12 cellular contexts compared by ENCODE assay signal in genomic region chr1:158329807-158330206, GRCh38. TPM values are rescaled to one million over a fixed set of nuclear protein-coding genes. Genes with fewer than 3 reads are reported as not detected.
A peak's percentile ranks its signal among the peaks of the same experiment; 100 is the strongest.
DNase-seq lines count a peak whose midpoint lies in the region; ATAC-seq and TF ChIP-seq lines count a peak whose summit lies in the region.
"Had no signal": no experiment of that assay in that cellular context is flagged by ENCODE, and none has a peak within 500 bp of the region (broad histone marks: within the 10 kb centered on the region; RNA-seq: fewer than 3 reads in every experiment).

No MANE protein-coding gene starts in this region.

- H3F3A ChIP-seq in SU-DHL-6 (ENCODE audit: insufficient read depth), result no peaks in the 10 kb centered on the region

- intact Hi-C loops in left lung (cut with DNase I), result no loop called here

- no peak overlapping the region for H3K4me2 ChIP-seq in SU-DHL-6 (ENCODE audit: low read depth, low read length, poor library complexity, severe bottlenecking)

- peaks cover 9 to 16% (median 12%) of the 10 kb centered on the region in 3 donors for H3K4me1 Mint-ChIP-seq in CD8-positive, alpha-beta memory T cell

- H2AFZ ChIP-seq in SU-DHL-6 (ENCODE audit: low read depth, low read length, severe bottlenecking), result no peak overlapping the region

- peaks cover 0 to 4% of the 10 kb centered on the region in 2 donors for H3K4me1 ChIP-seq in left lung
- no peaks in the 10 kb centered on the region for H3K4me1 ChIP-seq in CD8-positive, alpha-beta memory T cell (ENCODE audit: insufficient read depth, low read length)

- H3K27ac ChIP-seq in SU-DHL-6 (ENCODE audit: low read depth, low read length), result no peak overlapping the region
- H3K27ac ChIP-seq in left lung, result no peak overlapping the region
- H3K27ac ChIP-seq in CD8-positive, alpha-beta memory T cell (ENCODE audit: low read depth, low read length), result no peak overlapping the region

- no peaks in the 10 kb centered on the region for H3K9me3 Mint-ChIP-seq in CD8-positive, alpha-beta memory T cell
- H3K9me3 Mint-ChIP-seq: T-helper 1 cell treated with Interleukin-12 subunit alpha and Interleukin-12 subunit beta and Interleukin-4 antibody, amounts not matched to agents 30 μg/mL and 1 μg/mL, for 36 hours had no signal

- peaks cover 2 to 26% of the 10 kb centered on the region in 2 donors for H3K27me3 Mint-ChIP-seq in CD8-positive, alpha-beta memory T cell

- no peaks in the 10 kb centered on the region for H3K9me2 ChIP-seq in SU-DHL-6 (replicated peaks; ENCODE audit: insufficient read depth, low read length)

- POLR2A ChIA-PET in CD8-positive, alpha-beta memory T cell (lab: Charles Lee), result no interaction called here

- H3K4me3 Mint-ChIP-seq in CD8-positive, alpha-beta memory T cell, result no peak overlapping the region
- H3K4me3 Mint-ChIP-seq: T-helper 1 cell treated with Interleukin-12 subunit alpha and Interleukin-12 subunit beta and Interleukin-4 antibody, amounts not matched to agents 30 μg/mL and 1 μg/mL, for 36 hours had no signal

- CTCF ChIA-PET in CD8-positive, alpha-beta memory T cell (lab: Charles Lee), result interaction anchor here (1.1 to 1.5 kb wide), 2 partner anchors 34 to 126 kb away, joined by 3 to 12 read pairs; no protein-coding TSS in a partner anchor

- peak; percentile 5 for DNase-seq in NCI-H82 (lab: John Stamatoyannopoulos, UW)
- DNase-seq in NCI-H82 treated with DMSO at 0.1 percent for 48 hours (lab: John Stamatoyannopoulos, UW; ENCODE audit: unreplicated experiment), result no peak
- DNase-seq in left lung, result no peak
- no peak for DNase-seq in CD8-positive, alpha-beta memory T cell
- no peak for DNase-seq in epidermal melanocyte (ENCODE audit: insufficient read length, low spot score)
- DNase-seq in putamen (ENCODE audit: low spot score), result no peak

- ATAC-seq in HG02981 (IDR thresholded peaks at IDR 0.05; ENCODE audit: unreplicated experiment) (peak; percentile 51), left lung (peak; percentile 49)

- H3K9ac ChIP-seq in SU-DHL-6 (ENCODE audit: low read length), result no peak overlapping the region

- TF ChIP-seq CTCF in SU-DHL-6 (IDR thresholded peaks at IDR 0.05; ENCODE audit: insufficient read depth, low read length, poor library complexity, severe bottlenecking) (peak; percentile 60), left lung (IDR thresholded peaks at IDR 0.05) (peak in 1 of 2 donors; percentile 13)

- H3K27me3 ChIP-seq in SU-DHL-6 (ENCODE audit: low read length) (no peaks in the 10 kb centered on the region), left lung (peaks cover 0 to 16% of the 10 kb centered on the region in 2 donors)
- H3K27me3 ChIP-seq in CD8-positive, alpha-beta memory T cell (ENCODE audit: insufficient read depth, low read length, poor library complexity, severe bottlenecking), result no peaks in the 10 kb centered on the region

- H3K9me3 ChIP-seq in SU-DHL-6 (ENCODE audit: insufficient read depth, low read length) (no peaks in the 10 kb centered on the region), left lung (no peaks in the 10 kb centered on the region)
- H3K9me3 ChIP-seq in CD8-positive, alpha-beta memory T cell (ENCODE audit: low read length), result no peaks in the 10 kb centered on the region

- H3K4me3 ChIP-seq in SU-DHL-6 (ENCODE audit: insufficient read depth, low read length, poor library complexity, severe bottlenecking), result no peak overlapping the region
- no peak overlapping the region for H3K4me3 ChIP-seq in left lung
- no peak overlapping the region for H3K4me3 ChIP-seq in CD8-positive, alpha-beta memory T cell (ENCODE audit: low read length)

- H3K79me2 ChIP-seq in SU-DHL-6 (ENCODE audit: insufficient read depth, low read length), result no peaks in the 10 kb centered on the region

- H3K27ac Mint-ChIP-seq in CD8-positive, alpha-beta memory T cell, result no peak overlapping the region
- H3K27ac Mint-ChIP-seq: T-helper 1 cell treated with Interleukin-12 subunit alpha and Interleukin-12 subunit beta and Interleukin-4 antibody, amounts not matched to agents 30 μg/mL and 1 μg/mL, for 36 hours had no signal

- no peaks in the 10 kb centered on the region for H3K36me3 ChIP-seq in SU-DHL-6 (ENCODE audit: low read length)
- no peaks in the 10 kb centered on the region for H3K36me3 ChIP-seq in left lung
- no peaks in the 10 kb centered on the region for H3K36me3 ChIP-seq in CD8-positive, alpha-beta memory T cell (ENCODE audit: insufficient read depth, low read length)

- H4K20me1 ChIP-seq in SU-DHL-6 (ENCODE audit: low read depth, low read length), result no peaks in the 10 kb centered on the region

- H3K36me3 Mint-ChIP-seq in CD8-positive, alpha-beta memory T cell, result no peaks in the 10 kb centered on the region

RNA-seq across cellular contexts. Expression of gene CD1B, which starts 1.5 kb away (rescaled TPM):
- under 1 TPM in 1 of 2 donors, not detected in 1; 0.41 TPM for total RNA-seq in left lung
- not detected for total RNA-seq in CD8-positive, alpha-beta memory T cell
- polyA plus RNA-seq in CD8-positive, alpha-beta memory T cell, result not detected
- total RNA-seq: LHCN-M2, temporal lobe had no signal
- polyA plus RNA-seq: AG04450 had no signal

RNA-seq across cellular contexts. Expression of gene CD1E, which starts 23.9 kb away (rescaled TPM):
- under 1 TPM; 0.16 to 0.47 TPM for total RNA-seq in left lung
- not detected for total RNA-seq in CD8-positive, alpha-beta memory T cell
- not detected for polyA plus RNA-seq in CD8-positive, alpha-beta memory T cell
- total RNA-seq: LHCN-M2, temporal lobe had no signal
- polyA plus RNA-seq: AG04450 had no signal

RNA-seq across cellular contexts. Expression of gene CD1C, which starts 40.1 kb away (rescaled TPM):
- 1 to 10 TPM in 1 of 2 donors, under 1 TPM in 1; 0.76 to 1.9 TPM for total RNA-seq in left lung
- under 1 TPM; 0.31 to 0.37 TPM for total RNA-seq in CD8-positive, alpha-beta memory T cell
- polyA plus RNA-seq in CD8-positive, alpha-beta memory T cell, result not detected
- total RNA-seq: LHCN-M2, temporal lobe had no signal
- polyA plus RNA-seq: AG04450 had no signal
